In genomic region chr17:42577532-42578281, GRCh38 we compare ENCODE assay signal across 1 cellular context.
TF ChIP-seq lines count a peak whose summit lies in the region.

Gene PSMC3IP, minus strand, starts transcription at chr17:42577729. Its CDS starts 43 bp downstream, at chr17:42577686.

TF ChIP-seq in HepG2, 621 proteins besides CTCF, POLR2A, EP300 and RAD21 (continued from another document and continues in another):
- TF ChIP-seq MNT (IDR thresholded peaks at IDR 0.05) (no peak), DNMT3B (CRISPR knock-in tag; conservative IDR thresholded peaks at IDR 0.05) (peak; percentile 68; the same call in 1 of the 2 replicates), ZSCAN9 (CRISPR knock-in tag; IDR thresholded peaks at IDR 0.05; ENCODE audit: borderline replicate concordance) (peak; percentile 94; the same call in 1 of the 2 replicates), TCF12 (IDR thresholded peaks at IDR 0.05) (no peak), TCF12 (CRISPR knock-in tag; IDR thresholded peaks at IDR 0.05) (peak; percentile 66; the same call in 1 of the 2 replicates), HNF1B (CRISPR knock-in tag; IDR thresholded peaks at IDR 0.05) (no peak), FOXO4 (CRISPR knock-in tag; conservative IDR thresholded peaks at IDR 0.05) (no peak), STAG1 (CRISPR knock-in tag; IDR thresholded peaks at IDR 0.05) (peak; percentile 24), ZNF660 (CRISPR knock-in tag; IDR thresholded peaks at IDR 0.05; ENCODE audit: borderline replicate concordance, low read depth) (no peak), ZNF101 (CRISPR knock-in tag; IDR thresholded peaks at IDR 0.05; ENCODE audit: borderline replicate concordance, low read depth) (no peak; the same call in 1 of the 2 replicates), TSC22D2 (CRISPR knock-in tag; IDR thresholded peaks at IDR 0.05; ENCODE audit: borderline replicate concordance) (peak; percentile 16; the same call in 1 of the 2 replicates), ZBTB49 (CRISPR knock-in tag; IDR thresholded peaks at IDR 0.05; ENCODE audit: borderline replicate concordance) (no peak), ZNF746 (CRISPR knock-in tag; IDR thresholded peaks at IDR 0.05) (peak; percentile 10), MED13 (CRISPR knock-in tag; IDR thresholded peaks at IDR 0.05) (no peak), SNRNP70 (IDR thresholded peaks at IDR 0.05; ENCODE audit: low read depth, low read length) (no peak), ATRX (CRISPR knock-in tag; IDR thresholded peaks at IDR 0.05; ENCODE audit: borderline replicate concordance) (no peak), HHEX (CRISPR knock-in tag; IDR thresholded peaks at IDR 0.05) (no peak), ISL2 (CRISPR knock-in tag; IDR thresholded peaks at IDR 0.05) (no peak; the same call in 1 of the 2 replicates), TOPORS (CRISPR knock-in tag; IDR thresholded peaks at IDR 0.05) (peak; percentile 95), FOXK2 (IDR thresholded peaks at IDR 0.05) (no peak), ZNF775 (CRISPR knock-in tag; IDR thresholded peaks at IDR 0.05; ENCODE audit: borderline replicate concordance) (0 out of 2 replicates have a peak, but pooled peaks have one; percentile 36), SMAD3 (CRISPR knock-in tag; IDR thresholded peaks at IDR 0.05) (peak; percentile 86), RELA (CRISPR knock-in tag; IDR thresholded peaks at IDR 0.05) (no peak), ATF1 (CRISPR knock-in tag; IDR thresholded peaks at IDR 0.05) (peak; percentile 82), ZNF20 (CRISPR knock-in tag; IDR thresholded peaks at IDR 0.05) (no peak), GPBP1L1 (CRISPR knock-in tag; IDR thresholded peaks at IDR 0.05) (no peak)
- TF ChIP-seq, protein P1, sequence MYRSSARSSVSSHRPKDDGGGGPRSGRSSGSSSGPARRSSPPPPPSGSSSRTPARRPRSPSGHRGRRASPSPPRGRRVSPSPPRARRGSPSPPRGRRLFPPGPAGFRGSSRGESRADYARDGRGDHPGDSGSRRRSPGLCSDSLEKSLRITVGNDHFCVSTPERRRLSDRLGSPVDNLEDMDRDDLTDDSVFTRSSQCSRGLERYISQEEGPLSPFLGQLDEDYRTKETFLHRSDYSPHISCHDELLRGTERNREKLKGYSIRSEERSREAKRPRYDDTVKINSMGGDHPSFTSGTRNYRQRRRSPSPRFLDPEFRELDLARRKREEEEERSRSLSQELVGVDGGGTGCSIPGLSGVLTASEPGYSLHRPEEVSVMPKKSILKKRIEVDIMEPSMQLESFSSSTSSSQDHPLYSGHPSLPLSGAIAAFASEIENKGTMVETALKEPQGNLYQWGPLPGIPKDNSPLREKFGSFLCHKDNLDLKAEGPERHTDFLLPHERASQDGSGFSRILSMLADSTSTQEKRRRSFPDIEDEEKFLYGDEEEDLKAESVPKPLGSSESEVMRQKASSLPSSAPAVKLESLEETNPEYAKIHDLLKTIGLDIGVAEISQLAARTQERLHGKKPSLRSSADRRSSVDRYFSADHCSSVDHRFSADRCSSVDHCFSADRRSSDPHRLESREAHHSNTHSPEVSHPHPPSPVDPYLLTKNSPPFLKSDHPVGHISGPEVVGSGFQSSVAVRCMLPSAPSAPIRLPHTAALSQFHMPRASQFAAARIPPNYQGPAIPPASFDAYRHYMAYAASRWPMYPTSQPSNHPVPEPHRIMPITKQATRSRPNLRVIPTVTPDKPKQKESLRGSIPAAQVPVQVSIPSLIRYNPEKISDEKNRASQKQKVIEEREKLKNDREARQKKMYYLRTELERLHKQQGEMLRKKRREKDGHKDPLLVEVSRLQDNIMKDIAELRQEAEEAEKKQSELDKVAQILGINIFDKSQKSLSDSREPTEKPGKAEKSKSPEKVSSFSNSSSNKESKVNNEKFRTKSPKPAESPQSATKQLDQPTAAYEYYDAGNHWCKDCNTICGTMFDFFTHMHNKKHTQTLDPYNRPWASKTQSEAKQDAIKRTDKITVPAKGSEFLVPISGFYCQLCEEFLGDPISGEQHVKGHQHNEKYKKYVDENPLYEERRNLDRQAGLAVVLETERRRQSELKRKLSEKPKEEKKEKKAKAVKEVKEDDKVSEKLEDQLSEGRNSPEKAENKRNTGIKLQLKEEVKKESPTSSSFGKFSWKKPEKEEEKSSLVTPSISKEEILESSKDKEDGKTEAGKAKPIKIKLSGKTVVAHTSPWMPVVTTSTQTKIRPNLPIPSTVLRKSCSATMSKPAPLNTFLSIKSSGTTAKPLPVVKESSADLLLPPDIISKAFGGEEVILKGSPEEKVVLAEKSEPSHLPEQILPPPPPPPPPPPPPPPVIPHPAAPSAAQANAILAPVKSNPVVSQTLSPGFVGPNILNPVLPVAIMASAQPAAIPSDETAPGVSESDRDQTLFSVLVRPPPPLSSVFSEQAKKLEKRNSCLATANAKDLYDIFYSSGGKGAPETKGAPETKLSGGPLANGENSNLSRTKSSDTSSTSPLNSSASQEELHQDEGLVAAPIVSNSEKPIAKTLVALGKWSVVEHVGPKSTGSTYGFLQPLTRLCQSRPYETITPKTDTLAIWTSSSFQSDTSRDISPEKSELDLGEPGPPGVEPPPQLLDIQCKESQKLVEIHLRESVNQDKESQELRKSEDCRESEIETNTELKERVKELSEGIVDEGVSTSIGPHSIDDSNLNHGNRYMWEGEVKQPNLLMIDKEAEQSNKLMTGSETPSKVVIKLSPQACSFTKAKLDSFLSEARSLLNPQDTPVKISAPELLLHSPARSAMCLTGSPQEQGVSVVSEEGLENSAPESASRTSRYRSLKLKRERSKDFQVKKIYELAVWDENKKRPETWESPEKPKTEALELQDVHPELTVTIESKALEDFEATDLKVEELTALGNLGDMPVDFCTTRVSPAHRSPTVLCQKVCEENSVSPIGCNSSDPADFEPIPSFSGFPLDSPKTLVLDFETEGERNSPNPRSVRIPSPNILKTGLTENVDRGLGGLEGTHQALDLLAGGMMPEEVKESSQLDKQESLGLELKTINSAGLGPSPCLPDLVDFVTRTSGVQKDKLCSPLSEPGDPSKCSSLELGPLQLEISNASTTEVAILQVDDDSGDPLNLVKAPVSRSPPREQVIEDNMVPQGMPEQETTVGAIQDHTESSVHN (CRISPR knock-in tag; IDR thresholded peaks at IDR 0.05), result peak; percentile 86
- TF ChIP-seq, protein P2, sequence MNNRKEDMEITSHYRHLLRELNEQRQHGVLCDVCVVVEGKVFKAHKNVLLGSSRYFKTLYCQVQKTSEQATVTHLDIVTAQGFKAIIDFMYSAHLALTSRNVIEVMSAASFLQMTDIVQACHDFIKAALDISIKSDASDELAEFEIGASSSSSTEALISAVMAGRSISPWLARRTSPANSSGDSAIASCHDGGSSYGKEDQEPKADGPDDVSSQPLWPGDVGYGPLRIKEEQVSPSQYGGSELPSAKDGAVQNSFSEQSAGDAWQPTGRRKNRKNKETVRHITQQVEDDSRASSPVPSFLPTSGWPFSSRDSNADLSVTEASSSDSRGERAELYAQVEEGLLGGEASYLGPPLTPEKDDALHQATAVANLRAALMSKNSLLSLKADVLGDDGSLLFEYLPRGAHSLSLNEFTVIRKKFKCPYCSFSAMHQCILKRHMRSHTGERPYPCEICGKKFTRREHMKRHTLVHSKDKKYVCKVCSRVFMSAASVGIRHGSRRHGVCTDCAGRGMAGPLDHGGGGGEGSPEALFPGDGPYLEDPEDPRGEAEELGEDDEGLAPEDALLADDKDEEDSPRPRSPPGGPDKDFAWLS (CRISPR knock-in tag; IDR thresholded peaks at IDR 0.05; ENCODE audit: borderline replicate concordance), result no peak
- TF ChIP-seq, protein P3, sequence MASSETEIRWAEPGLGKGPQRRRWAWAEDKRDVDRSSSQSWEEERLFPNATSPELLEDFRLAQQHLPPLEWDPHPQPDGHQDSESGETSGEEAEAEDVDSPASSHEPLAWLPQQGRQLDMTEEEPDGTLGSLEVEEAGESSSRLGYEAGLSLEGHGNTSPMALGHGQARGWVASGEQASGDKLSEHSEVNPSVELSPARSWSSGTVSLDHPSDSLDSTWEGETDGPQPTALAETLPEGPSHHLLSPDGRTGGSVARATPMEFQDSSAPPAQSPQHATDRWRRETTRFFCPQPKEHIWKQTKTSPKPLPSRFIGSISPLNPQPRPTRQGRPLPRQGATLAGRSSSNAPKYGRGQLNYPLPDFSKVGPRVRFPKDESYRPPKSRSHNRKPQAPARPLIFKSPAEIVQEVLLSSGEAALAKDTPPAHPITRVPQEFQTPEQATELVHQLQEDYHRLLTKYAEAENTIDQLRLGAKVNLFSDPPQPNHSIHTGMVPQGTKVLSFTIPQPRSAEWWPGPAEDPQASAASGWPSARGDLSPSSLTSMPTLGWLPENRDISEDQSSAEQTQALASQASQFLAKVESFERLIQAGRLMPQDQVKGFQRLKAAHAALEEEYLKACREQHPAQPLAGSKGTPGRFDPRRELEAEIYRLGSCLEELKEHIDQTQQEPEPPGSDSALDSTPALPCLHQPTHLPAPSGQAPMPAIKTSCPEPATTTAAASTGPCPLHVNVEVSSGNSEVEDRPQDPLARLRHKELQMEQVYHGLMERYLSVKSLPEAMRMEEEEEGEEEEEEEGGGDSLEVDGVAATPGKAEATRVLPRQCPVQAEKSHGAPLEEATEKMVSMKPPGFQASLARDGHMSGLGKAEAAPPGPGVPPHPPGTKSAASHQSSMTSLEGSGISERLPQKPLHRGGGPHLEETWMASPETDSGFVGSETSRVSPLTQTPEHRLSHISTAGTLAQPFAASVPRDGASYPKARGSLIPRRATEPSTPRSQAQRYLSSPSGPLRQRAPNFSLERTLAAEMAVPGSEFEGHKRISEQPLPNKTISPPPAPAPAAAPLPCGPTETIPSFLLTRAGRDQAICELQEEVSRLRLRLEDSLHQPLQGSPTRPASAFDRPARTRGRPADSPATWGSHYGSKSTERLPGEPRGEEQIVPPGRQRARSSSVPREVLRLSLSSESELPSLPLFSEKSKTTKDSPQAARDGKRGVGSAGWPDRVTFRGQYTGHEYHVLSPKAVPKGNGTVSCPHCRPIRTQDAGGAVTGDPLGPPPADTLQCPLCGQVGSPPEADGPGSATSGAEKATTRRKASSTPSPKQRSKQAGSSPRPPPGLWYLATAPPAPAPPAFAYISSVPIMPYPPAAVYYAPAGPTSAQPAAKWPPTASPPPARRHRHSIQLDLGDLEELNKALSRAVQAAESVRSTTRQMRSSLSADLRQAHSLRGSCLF (CRISPR knock-in tag; IDR thresholded peaks at IDR 0.05; ENCODE audit: borderline replicate concordance), result 0 out of 2 replicates have a peak, but pooled peaks have one; percentile 20
- TF ChIP-seq, protein P4, sequence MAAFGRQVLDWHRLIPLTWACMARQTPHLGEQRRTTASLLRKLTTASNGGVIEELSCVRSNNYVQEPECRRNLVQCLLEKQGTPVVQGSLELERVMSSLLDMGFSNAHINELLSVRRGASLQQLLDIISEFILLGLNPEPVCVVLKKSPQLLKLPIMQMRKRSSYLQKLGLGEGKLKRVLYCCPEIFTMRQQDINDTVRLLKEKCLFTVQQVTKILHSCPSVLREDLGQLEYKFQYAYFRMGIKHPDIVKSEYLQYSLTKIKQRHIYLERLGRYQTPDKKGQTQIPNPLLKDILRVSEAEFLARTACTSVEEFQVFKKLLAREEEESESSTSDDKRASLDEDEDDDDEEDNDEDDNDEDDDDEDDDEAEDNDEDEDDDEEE (CRISPR knock-in tag; IDR thresholded peaks at IDR 0.05), result peak; percentile 92
